22 cellular contexts compared by ENCODE assay signal in the genomic region with DNA sequence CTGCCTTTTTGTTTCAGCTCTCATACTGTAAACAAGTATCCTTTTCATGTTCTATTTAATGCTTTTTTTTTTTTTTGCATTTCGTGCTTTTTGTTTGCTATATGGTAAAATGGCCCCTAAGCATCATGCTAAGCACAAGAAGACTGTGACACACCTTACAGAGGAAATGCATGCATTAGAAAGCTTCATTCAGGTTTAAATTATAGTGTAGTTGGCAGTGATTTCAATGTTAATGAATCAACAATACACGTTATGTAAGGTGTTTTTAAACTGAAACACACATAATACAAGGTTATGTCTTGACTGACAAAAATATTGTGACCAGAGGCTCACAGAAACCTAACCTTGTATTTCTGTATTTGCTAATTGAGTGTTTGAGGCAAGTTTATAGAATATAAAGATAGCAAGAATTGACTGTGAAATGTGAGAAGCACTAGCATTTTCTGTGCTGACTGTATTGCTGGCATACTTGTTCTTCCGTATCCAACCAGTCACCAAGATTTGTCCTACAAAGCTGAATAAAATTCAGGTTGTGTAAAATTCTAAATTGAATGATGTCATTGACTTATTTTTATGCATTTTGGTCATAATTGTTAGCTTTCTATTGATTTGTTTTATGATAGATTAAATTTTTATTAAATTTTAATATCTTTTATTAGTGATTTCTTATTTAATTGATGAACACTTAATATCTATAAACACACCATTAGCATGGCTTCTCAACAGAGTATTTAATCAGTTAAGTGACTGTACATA. TPM values are rescaled to one million over a fixed set of nuclear protein-coding genes. Genes with fewer than 3 reads are reported as not detected.
DNase-seq lines count a peak whose midpoint lies in the region; ATAC-seq, FAIRE-seq and TF ChIP-seq lines count a peak whose summit lies in the region.
"Had no signal": no experiment of that assay in that cellular context is flagged by ENCODE, and none has a peak within 500 bp of the region (broad histone marks: within the 10 kb centered on the region; RNA-seq: fewer than 3 reads in every experiment).

No MANE protein-coding gene starts in this region.

- H3K9ac ChIP-seq in HUES48 (ENCODE audit: low read depth, low read length) = peak overlapping the region; percentile 19; the same call in 1 of the 2 replicates
- peak overlapping the region; percentile 62; the same call in 1 of the 2 replicates for H3K9ac ChIP-seq in iPS-20b (ENCODE audit: low read depth, low read length)

- in situ Hi-C loops in KBM-7 (cut with MboI; ENCODE audit: low pct_unique_long_range_greater_than_20kb, low sequenced_read_pairs) = no loop called here

- H3K9me3 ChIP-seq in HUES48 (ENCODE audit: control insufficient read depth, insufficient read depth, low read length) (no peaks in the 10 kb centered on the region), iPS-20b (ENCODE audit: insufficient read depth, low read depth, low read length) (no peaks in the 10 kb centered on the region), upper lobe of left lung (no peaks in the 10 kb centered on the region)
- H3K9me3 ChIP-seq: Caco-2 had no signal

- H3K4me3 ChIP-seq in HUES48 (ENCODE audit: low read depth, low read length) = peak overlapping the region; percentile 14
- peak overlapping the region; percentile 24 for H3K4me3 ChIP-seq in iPS-20b (ENCODE audit: low read length)
- no peak overlapping the region for H3K4me3 ChIP-seq in upper lobe of left lung
- H3K4me3 ChIP-seq: K562 had no signal

- WGBS in upper lobe of left lung, 2 donors = 67 to 74% methylated on average over 3 of the region's 3 CpGs

- no peak for ATAC-seq in upper lobe of left lung (ENCODE audit: low FRiP score in 2 of 2)
- ATAC-seq: K562, Right ventricle myocardium inferior had no signal

- DNase-seq in DMS53 (lab: John Stamatoyannopoulos, UW) (peak; percentile 9), DMS53 treated with DMSO at 0.1 percent for 48 hours (lab: John Stamatoyannopoulos, UW; ENCODE audit: unreplicated experiment) (no peak), NCI-H748 treated with DMSO at 0.1 percent for 48 hours (lab: John Stamatoyannopoulos, UW) (peak; percentile 57), KBM-7 (no peak), upper lobe of left lung (no peak), frontal cortex (ENCODE audit: low spot score in 2 of 2) (no peak)
- DNase-seq: 8988T; Caco-2; CD4-positive, alpha-beta T cell; DMS79; NCI-H1105 treated with DMSO at 0.1 percent for 48 hours; NCI-H187; NCI-H345; NCI-H524 treated with DMSO at 0.1 percent for 48 hours; NK-92 treated with Interleukin-12 subunit alpha and Interleukin-12 subunit beta, amount 100 ng/mL, for 24 hours had no signal

- no peak for TF ChIP-seq EP300 in upper lobe of left lung (IDR thresholded peaks at IDR 0.05)

- H3K27me3 ChIP-seq in HUES48 (ENCODE audit: control insufficient read depth, insufficient read depth, low read length) (no peaks in the 10 kb centered on the region), iPS-20b (ENCODE audit: insufficient read depth, low read length) (no peaks in the 10 kb centered on the region), upper lobe of left lung (no peaks in the 10 kb centered on the region)

- no peak for FAIRE-seq in frontal cortex (lab: Jason Lieb, UNC)
- FAIRE-seq: HTR-8/SVneo, RCC 7860 had no signal

- TF ChIP-seq CTCF in upper lobe of left lung (IDR thresholded peaks at IDR 0.05) = no peak

- H3K36me3 ChIP-seq in HUES48 (ENCODE audit: control insufficient read depth, insufficient read depth, low read length) (0 out of 2 replicates have a peak, but pooled peaks cover 4% of the 10 kb centered on the region), iPS-20b (ENCODE audit: insufficient read depth, low read depth, low read length) (peaks cover 5% of the 10 kb centered on the region; the same call in 1 of the 2 replicates), upper lobe of left lung (no peaks in the 10 kb centered on the region)

- H3K27ac ChIP-seq in HUES48 (ENCODE audit: low read depth, low read length) (peak overlapping the region; percentile 92), iPS-20b (ENCODE audit: low read length) (peak overlapping the region; percentile 30), upper lobe of left lung (no peak overlapping the region)

- peaks cover 60% of the 10 kb centered on the region for H3K4me1 ChIP-seq in HUES48 (ENCODE audit: control insufficient read depth, insufficient read depth, low read length)
- H3K4me1 ChIP-seq in iPS-20b (ENCODE audit: insufficient read depth, low read length) = peaks cover 59% of the 10 kb centered on the region
- peaks cover 0 to 9% (median 1%) of the 10 kb centered on the region in 4 donors for H3K4me1 ChIP-seq in upper lobe of left lung
- H3K4me1 ChIP-seq: Caco-2 had no signal

- no peak for TF ChIP-seq POLR2A in upper lobe of left lung (IDR thresholded peaks at IDR 0.05)

RNA-seq across cellular contexts. Expression of gene CFAP95, which starts 4.1 kb away (rescaled TPM):
- 10 to 100 TPM in 1 of 6 donors, 1 to 10 TPM in 3, under 1 TPM in 1, not detected in 1; 0.31 to 22.9 (median 5.3) TPM for total RNA-seq in upper lobe of left lung
- not detected for total RNA-seq in frontal cortex
- total RNA-seq: Caco-2; CD4-positive, alpha-beta T cell; H4 had no signal

Comparison
In these comparisons a context has a peak if more than half of its experiments do, and no peak if none do; other contexts are left out.
1. DNase-seq: peak in DMS53 (single experiment) and NCI-H748 treated with DMSO at 0.1 percent for 48 hours (single experiment); none in DMS53 treated with DMSO at 0.1 percent for 48 hours (single experiment), KBM-7 (single experiment), upper lobe of left lung (0 of 2) and frontal cortex (0 of 2).
2. H3K27ac ChIP-seq: peak in HUES48 (single experiment) and iPS-20b (single experiment); none in upper lobe of left lung (0 of 4).
3. H3K4me3 ChIP-seq: peak in HUES48 (single experiment) and iPS-20b (single experiment); none in upper lobe of left lung (0 of 4).